In the genomic region with DNA sequence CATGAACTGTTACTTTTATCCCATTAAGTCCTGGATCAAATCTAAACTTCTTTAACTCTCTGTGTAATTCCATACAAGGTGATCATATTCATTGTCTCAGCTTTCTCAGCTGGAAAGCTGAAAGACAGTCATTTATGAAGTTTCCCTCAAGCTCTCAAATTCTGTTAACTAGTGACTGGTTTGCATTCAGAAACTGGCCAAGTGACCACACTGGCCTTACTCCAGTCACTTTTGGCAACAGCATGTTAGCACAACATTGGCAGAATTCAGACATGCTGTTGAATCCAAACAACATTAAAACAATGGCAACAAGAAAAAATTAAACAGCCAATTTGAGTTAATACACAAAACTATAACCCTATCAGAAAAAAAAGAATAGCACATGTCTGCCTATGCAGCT, we compare ENCODE assay signal across 22 cellular contexts.
DNase-seq lines count a peak whose midpoint lies in the region; ATAC-seq and TF ChIP-seq lines count a peak whose summit lies in the region.
"Had no signal": no experiment of that assay in that cellular context is flagged by ENCODE, and none has a peak within 500 bp of the region (broad histone marks: within the 10 kb centered on the region; RNA-seq: fewer than 3 reads in every experiment).

No MANE protein-coding gene starts in this region.

- DNase-seq in Ammon's horn (ENCODE audit: low spot score) (peak; percentile 35), cerebellar cortex (ENCODE audit: low spot score) (peak; percentile 20), left lobe of liver (ENCODE audit: low spot score) (no peak), putamen (ENCODE audit: low spot score) (peak; percentile 43), GM10266 (ENCODE audit: extremely low spot score) (no peak), NCI-H524 (lab: John Stamatoyannopoulos, UW) (no peak)
- DNase-seq in activated naive CD4-positive, alpha-beta T cell treated with Interleukin-2 at 50 U/mL for 16 hours, result no peak
- DNase-seq: 8988T, ACHN, Calu3, DMS79 treated with DMSO at 0.1 percent for 48 hours, GM23248, H7, KBM-7, NCI-H1105 treated with DMSO at 0.1 percent for 48 hours, NCI-H146, NCI-H1930, NCI-H2107, NCI-H446, NCI-H526, Right ventricle myocardium superior, RPMI8226 had no signal

- TF ChIP-seq CTCF in GM10266 (IDR thresholded peaks at IDR 0.05; ENCODE audit: control insufficient read depth, insufficient read depth, low read depth, missing control alignments), result no peak

- ATAC-seq in left lobe of liver, result peak; percentile 51

Comparison
In these comparisons a context has a peak if more than half of its experiments do, and no peak if none do; other contexts are left out.
1. DNase-seq: peak in Ammon's horn (single experiment), cerebellar cortex (single experiment) and putamen (single experiment); none in left lobe of liver (single experiment), GM10266 (single experiment), activated naive CD4-positive, alpha-beta T cell treated with Interleukin-2 at 50 U/mL for 16 hours (single experiment) and NCI-H524 (0 of 2).